ENCODE assay signal across 1 cellular context in the genomic region with DNA sequence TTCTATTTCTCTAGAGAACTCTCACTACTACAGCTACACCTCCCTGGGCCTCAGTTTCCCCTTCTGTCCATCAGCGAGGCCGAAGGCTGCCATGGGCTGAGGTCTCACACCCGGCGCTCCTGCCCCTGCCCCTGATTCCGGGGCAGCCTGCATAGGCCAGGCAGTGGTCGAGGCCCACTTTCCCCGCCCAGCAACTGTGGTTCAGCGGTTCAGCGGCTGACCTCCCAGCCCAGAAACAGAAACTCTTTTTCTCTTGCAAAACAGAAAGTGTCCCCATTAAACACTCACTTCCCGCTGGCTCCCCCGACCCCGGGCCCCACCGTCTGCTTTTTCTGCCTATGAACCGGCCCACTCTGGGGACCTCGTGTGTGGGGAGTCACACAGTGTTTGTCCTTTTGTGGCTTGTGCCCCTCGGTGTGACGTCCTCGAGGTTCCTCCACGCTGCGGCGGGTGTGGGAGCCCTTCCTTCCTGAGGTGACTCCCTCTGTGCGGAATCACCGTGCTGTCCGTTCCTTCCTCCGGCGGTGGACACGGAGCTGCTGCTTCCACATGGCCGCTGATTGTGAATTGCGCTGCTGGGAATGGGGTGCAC.
TF ChIP-seq lines count a peak whose summit lies in the region.

No MANE protein-coding gene starts in this region.

TF ChIP-seq in endothelial cell of umbilical vein, 7 proteins besides CTCF, POLR2A, EP300 and RAD21:
- TF ChIP-seq JUN (IDR thresholded peaks at IDR 0.05; ENCODE audit: borderline replicate concordance, insufficient read depth, insufficient read length, low read depth) (no peak), MYC (IDR thresholded peaks at IDR 0.05; ENCODE audit: low read depth, low read length) (no peak), EZH2 (IDR thresholded peaks at IDR 0.05; ENCODE audit: borderline replicate concordance, low read depth, low read length, severe bottlenecking) (no peak), FOS (IDR thresholded peaks at IDR 0.05; ENCODE audit: borderline replicate concordance, insufficient read depth, low read length) (no peak), GATA2 (IDR thresholded peaks at IDR 0.05; ENCODE audit: insufficient read depth, insufficient read length, low read depth, low read length) (no peak)
TF ChIP-seq in endothelial cell of umbilical vein: peak in this region for 0.
